8 cellular contexts compared by ENCODE assay signal in the genomic region with DNA sequence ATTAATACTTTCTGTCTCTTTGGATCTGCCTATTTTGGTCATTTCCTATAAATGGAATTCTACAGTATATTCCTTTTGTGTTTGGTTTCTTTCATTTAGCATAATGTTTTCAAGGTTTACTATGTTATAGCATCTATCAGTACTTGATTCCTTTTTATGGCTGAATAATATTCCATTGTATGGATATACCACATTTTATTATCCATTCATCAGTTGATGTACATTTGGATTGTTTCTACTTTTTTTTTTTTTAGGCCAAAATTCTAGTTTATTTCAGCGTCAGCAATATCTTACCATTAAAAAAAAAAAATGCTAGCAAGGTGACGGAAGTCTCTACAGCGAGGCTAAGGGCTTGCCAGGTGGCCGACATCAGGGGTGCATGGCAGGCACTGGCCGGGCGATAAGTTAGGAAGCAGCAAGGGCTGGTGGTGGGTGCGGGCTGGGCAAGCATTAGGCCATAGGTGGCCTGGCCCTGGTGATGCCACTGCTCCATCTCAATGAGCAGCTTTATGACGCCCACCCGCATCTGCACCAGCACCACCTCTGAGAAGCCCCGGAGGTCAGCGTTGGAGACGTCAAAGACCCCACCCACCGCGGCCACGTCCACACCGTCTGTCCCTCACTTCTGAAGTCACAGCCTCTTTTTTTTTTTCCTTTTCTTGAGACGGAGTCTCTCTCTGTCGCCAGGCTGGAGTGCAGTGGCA.
"Had no signal": no experiment of that assay in that cellular context is flagged by ENCODE, and none has a peak within 500 bp of the region (broad histone marks: within the 10 kb centered on the region; RNA-seq: fewer than 3 reads in every experiment).

No MANE protein-coding gene starts in this region.

- H3K36me3 Mint-ChIP-seq: IgD-negative memory B cell had no signal

- H3K4me3 Mint-ChIP-seq: IgD-negative memory B cell had no signal

- H3K36me3 ChIP-seq: HAP-1 had no signal

- H3K27me3 Mint-ChIP-seq: IgD-negative memory B cell had no signal

- ATAC-seq: HCT116 had no signal

- H3K9me3 ChIP-seq: HAP-1 had no signal

- H3K27ac ChIP-seq: GM23248 had no signal

- H3K4me1 ChIP-seq: HAP-1 had no signal

- H2AFZ ChIP-seq: GM23248 had no signal

- FAIRE-seq: HTR-8/SVneo had no signal

- H3K4me3 ChIP-seq: GM23248, HAP-1 had no signal

- DNase-seq: GM23248, GOT3, H7, KG1 had no signal

- H3K9ac ChIP-seq: GM23248 had no signal
